ENCODE assay signal across 20 cellular contexts in genomic region chr4:182297659-182298058, GRCh38. TPM values are rescaled to one million over a fixed set of nuclear protein-coding genes. Genes with fewer than 3 reads are reported as not detected.
DNase-seq lines count a peak whose midpoint lies in the region; ATAC-seq and TF ChIP-seq lines count a peak whose summit lies in the region.
"Had no signal": no experiment of that assay in that cellular context is flagged by ENCODE, and none has a peak within 500 bp of the region (broad histone marks: within the 10 kb centered on the region; RNA-seq: fewer than 3 reads in every experiment).

No MANE protein-coding gene starts in this region.

- no peaks in the 10 kb centered on the region for H3K27me3 Mint-ChIP-seq in Caco-2 (ENCODE audit: insufficient read depth, unreplicated experiment)
- no peaks in the 10 kb centered on the region for H3K27me3 Mint-ChIP-seq in WTC11 (ENCODE audit: low read depth)
- H3K27me3 Mint-ChIP-seq: activated naive CD4-positive, alpha-beta T cell treated with anti-CD3 and anti-CD28 coated beads, Interleukin-2, amount 50 U/mL, for 24 hours; central memory CD8-positive, alpha-beta T cell had no signal

- H3K36me3 Mint-ChIP-seq in Caco-2 (ENCODE audit: insufficient read depth, unreplicated experiment) (peaks cover 31% of the 10 kb centered on the region), WTC11 (no peaks in the 10 kb centered on the region)
- H3K36me3 Mint-ChIP-seq: activated naive CD4-positive, alpha-beta T cell treated with anti-CD3 and anti-CD28 coated beads, Interleukin-2, amount 50 U/mL, for 24 hours had no signal

- no peak for DNase-seq in Caco-2
- DNase-seq in LHCN-M2 (ENCODE audit: low read depth), result peak; percentile 45
- DNase-seq in WTC11 (ENCODE audit: low spot score), result no peak
- peak; percentile 89 for DNase-seq in islet precursor cell
- no peak for DNase-seq in effector memory CD4-positive, alpha-beta T cell
- DNase-seq in NCI-H510A (lab: John Stamatoyannopoulos, UW), result no peak
- DNase-seq in cerebellar nuclear complex (lab: John Stamatoyannopoulos, UW), result no peak
- DNase-seq in GM10266 (ENCODE audit: extremely low spot score), result no peak
- DNase-seq: activated CD4-positive, alpha-beta T cell treated with anti-CD3 and anti-CD28 coated beads for 36 hours; heart right ventricle; left colon; NCI-H526; PC-9; small intestine; stimulated activated naive CD4-positive, alpha-beta T cell; T-helper 2 cell had no signal

- H3K4me3 ChIP-seq in Caco-2 (ENCODE audit: low read depth, low read length), result no peak overlapping the region
- H3K4me3 ChIP-seq in effector memory CD4-positive, alpha-beta T cell (ENCODE audit: insufficient read depth, low read depth, low read length, poor library complexity, severe bottlenecking), result no peak overlapping the region
- H3K4me3 ChIP-seq: heart right ventricle, K562, PC-9 had no signal

- no peaks in the 10 kb centered on the region for H3K27me3 ChIP-seq in Caco-2 (replicated peaks; ENCODE audit: control insufficient read depth, insufficient read depth, low read length)
- no peaks in the 10 kb centered on the region for H3K27me3 ChIP-seq in effector memory CD4-positive, alpha-beta T cell (replicated peaks; ENCODE audit: control insufficient read depth, insufficient read depth, low read length, poor library complexity, severe bottlenecking)
- H3K27me3 ChIP-seq: heart right ventricle had no signal

- peak; percentile 51 for ATAC-seq in WTC11
- ATAC-seq: activated CD4-positive, alpha-beta T cell treated with anti-CD3 and anti-CD28 coated beads for 36 hours; heart right ventricle; K562; left colon had no signal

- H3K4me1 Mint-ChIP-seq in Caco-2 (ENCODE audit: low read depth, unreplicated experiment) (peaks cover 13% of the 10 kb centered on the region), WTC11 (peaks cover 27% of the 10 kb centered on the region)
- H3K4me1 Mint-ChIP-seq: activated CD4-positive, alpha-beta T cell treated with anti-CD3 and anti-CD28 coated beads for 36 hours; activated naive CD4-positive, alpha-beta T cell treated with anti-CD3 and anti-CD28 coated beads, Interleukin-2, amount 50 U/mL, for 24 hours; central memory CD8-positive, alpha-beta T cell had no signal

- intact Hi-C loops in Caco-2 (cut with micrococcal nuclease; ENCODE audit: unreplicated experiment), result no loop called here

- no peaks in the 10 kb centered on the region for H3K9me3 Mint-ChIP-seq in Caco-2 (ENCODE audit: unreplicated experiment)
- H3K9me3 Mint-ChIP-seq in WTC11, result no peaks in the 10 kb centered on the region
- H3K9me3 Mint-ChIP-seq: central memory CD8-positive, alpha-beta T cell had no signal

- POLR2A ChIA-PET in Caco-2 (lab: Charles Lee) (no interaction called here), WTC11 (lab: Charles Lee) (no interaction called here)

- no peak overlapping the region for H3K27ac ChIP-seq in effector memory CD4-positive, alpha-beta T cell (ENCODE audit: insufficient read depth, low read length, poor library complexity, severe bottlenecking)
- H3K27ac ChIP-seq: heart right ventricle, parathyroid adenoma, PC-9 had no signal

- TF ChIP-seq CTCF in Caco-2 (IDR thresholded peaks at IDR 0.05; ENCODE audit: insufficient read depth in 1 of 2, low read depth in 1 of 2, low read length in 1 of 2, severe bottlenecking in 1 of 2, unreplicated experiment in 1 of 2), result no peak
- no peak for TF ChIP-seq CTCF in WTC11 (IDR thresholded peaks at IDR 0.05)
- no peak for TF ChIP-seq CTCF in GM10266 (IDR thresholded peaks at IDR 0.05; ENCODE audit: control insufficient read depth, insufficient read depth, low read depth, missing control alignments)

- no peaks in the 10 kb centered on the region for H3K9me3 ChIP-seq in Caco-2
- H3K9me3 ChIP-seq in effector memory CD4-positive, alpha-beta T cell (ENCODE audit: control insufficient read depth, low read length), result no peaks in the 10 kb centered on the region
- H3K9me3 ChIP-seq: heart right ventricle had no signal

- BruUV-seq in Caco-2 (replicated peaks; lab: Mats Ljungman, UMichigan), result no TSS peak

- H3K36me3 ChIP-seq in Caco-2 (ENCODE audit: control insufficient read depth, insufficient read depth, low read length), result no peaks in the 10 kb centered on the region
- no peaks in the 10 kb centered on the region for H3K36me3 ChIP-seq in effector memory CD4-positive, alpha-beta T cell (ENCODE audit: control insufficient read depth, insufficient read depth, low read length)
- H3K36me3 ChIP-seq: heart right ventricle had no signal

- peak overlapping the region; percentile 60 for H3K27ac Mint-ChIP-seq in Caco-2 (ENCODE audit: unreplicated experiment)
- H3K27ac Mint-ChIP-seq in WTC11, result 0 out of 2 replicates have a peak overlapping the region, but pooled peaks have one; percentile 46
- H3K27ac Mint-ChIP-seq: activated CD4-positive, alpha-beta T cell treated with anti-CD3 and anti-CD28 coated beads for 36 hours; activated naive CD4-positive, alpha-beta T cell treated with anti-CD3 and anti-CD28 coated beads, Interleukin-2, amount 50 U/mL, for 24 hours had no signal

- no peaks in the 10 kb centered on the region for H3K4me1 ChIP-seq in Caco-2
- H3K4me1 ChIP-seq in effector memory CD4-positive, alpha-beta T cell (ENCODE audit: control insufficient read depth, insufficient read depth, low read length, poor library complexity, severe bottlenecking), result no peaks in the 10 kb centered on the region
- H3K4me1 ChIP-seq: heart right ventricle, parathyroid adenoma had no signal

- H3K4me3 Mint-ChIP-seq in Caco-2 (ENCODE audit: unreplicated experiment) (no peak overlapping the region), WTC11 (no peak overlapping the region)
- H3K4me3 Mint-ChIP-seq: activated CD4-positive, alpha-beta T cell treated with anti-CD3 and anti-CD28 coated beads for 36 hours; activated naive CD4-positive, alpha-beta T cell treated with anti-CD3 and anti-CD28 coated beads, Interleukin-2, amount 50 U/mL, for 24 hours; central memory CD8-positive, alpha-beta T cell had no signal

- CTCF ChIA-PET in Caco-2 (lab: Charles Lee) (no interaction called here), WTC11 (lab: Charles Lee) (no interaction called here)

TF ChIP-seq in WTC11, 78 proteins besides CTCF, POLR2A, EP300 and RAD21:
- TF ChIP-seq GABPB1 (CRISPR knock-in tag; IDR thresholded peaks at IDR 0.05), result no peak
- no peak for TF ChIP-seq ZNF425 (CRISPR knock-in tag; conservative IDR thresholded peaks at IDR 0.05)
- no peak for TF ChIP-seq SOX15 (CRISPR knock-in tag; IDR thresholded peaks at IDR 0.05)

RNA-seq across cellular contexts. Expression of gene TENM3, which starts 54.5 kb away (rescaled TPM):
- 94.7 and 101 TPM in 2 replicates for total RNA-seq in Caco-2 (2022)
- total RNA-seq in LHCN-M2 (2014; rRNA removed), result 29.9 and 34.8 TPM in 2 replicates
- polyA plus RNA-seq in LHCN-M2 (2012), result 20.1 TPM
- 58.1 to 71.0 TPM (median 59.7 TPM) in 3 replicates for total RNA-seq in WTC11 (2021)
- total RNA-seq: activated CD4-positive, alpha-beta T cell treated with anti-CD3 and anti-CD28 coated beads for 36 hours; PC-9 had no signal

Comparison
In these comparisons a context has a peak if more than half of its experiments do, and no peak if none do; other contexts are left out.
1. DNase-seq: peak in LHCN-M2 (single experiment) and islet precursor cell (single experiment); none in Caco-2 (0 of 2), WTC11 (single experiment), effector memory CD4-positive, alpha-beta T cell (0 of 3), NCI-H510A (single experiment), cerebellar nuclear complex (0 of 2) and GM10266 (single experiment).